ENCODE assay signal across 14 cellular contexts in genomic region chr4:80229590-80229989, GRCh38.
DNase-seq lines count a peak whose midpoint lies in the region; ATAC-seq and TF ChIP-seq lines count a peak whose summit lies in the region.
"Had no signal": no experiment of that assay in that cellular context is flagged by ENCODE, and none has a peak within 500 bp of the region (broad histone marks: within the 10 kb centered on the region; RNA-seq: fewer than 3 reads in every experiment).

No MANE protein-coding gene starts in this region.

- H3K9me3 ChIP-seq in tibial artery: no peaks in the 10 kb centered on the region
- H3K9me3 ChIP-seq: pancreas, SJSA1 had no signal

- ATAC-seq in GM19395 (IDR thresholded peaks at IDR 0.05; ENCODE audit: unreplicated experiment) (peak; percentile 82), HG02623 (IDR thresholded peaks at IDR 0.05; ENCODE audit: unreplicated experiment) (peak; percentile 74), HG03354 (IDR thresholded peaks at IDR 0.05; ENCODE audit: poor library complexity, severe bottlenecking, unreplicated experiment) (peak; percentile 85)
- ATAC-seq: pancreas; stimulated activated naive CD8-positive, alpha-beta T cell treated with anti-CD3 and anti-CD28 coated beads, Interleukin-15, amount 100 ng/mL, for 72 hours had no signal

- H3K27me3 ChIP-seq in GM06990 (replicated peaks; ENCODE audit: control insufficient read depth, insufficient read depth, low read length): no peaks in the 10 kb centered on the region
- peaks cover 0 to 21% of the 10 kb centered on the region in 2 donors for H3K27me3 ChIP-seq in tibial artery
- H3K27me3 ChIP-seq: SJSA1 had no signal

- 0 out of 2 replicates have a peak overlapping the region, but pooled peaks have one; percentile 3 for H3K4me3 ChIP-seq in GM06990 (replicated peaks; ENCODE audit: low read depth, low read length)
- H3K4me3 ChIP-seq in tibial artery: no peak overlapping the region
- H3K4me3 ChIP-seq: pancreas, SJSA1 had no signal

- H3K4me1 ChIP-seq in tibial artery: no peaks in the 10 kb centered on the region
- H3K4me1 ChIP-seq: pancreas had no signal

- intact Hi-C loops in tibial artery (cut with DNase I; ENCODE audit: low total_unique reads) (no loop called here), posterior cingulate gyrus (cut with DNase I) (no loop called here)

- no peak overlapping the region for H3K27ac ChIP-seq in tibial artery
- H3K27ac ChIP-seq: pancreas, SJSA1 had no signal

- no peak for TF ChIP-seq CTCF in GM06990 (IDR thresholded peaks at IDR 0.05; ENCODE audit: insufficient read depth, low read length, poor library complexity, severe bottlenecking)
- no peak for TF ChIP-seq CTCF in tibial artery (IDR thresholded peaks at IDR 0.05)

- peak; percentile 70 for DNase-seq in GM06990 (ENCODE audit: extremely low read depth, insufficient read length)
- no peak for DNase-seq in activated CD8-positive, alpha-beta memory T cell treated with anti-CD3 and anti-CD28 coated beads, Interleukin-2, amount 50 U/mL, for 48 hours
- no peak for DNase-seq in tibial artery
- DNase-seq in posterior cingulate gyrus: no peak
- DNase-seq in NCI-H146 (lab: John Stamatoyannopoulos, UW): no peak
- DNase-seq: activated CD4-positive, CD25-positive, alpha-beta regulatory T cell treated with anti-CD3 and anti-CD28 coated beads, Interleukin-2, amount 50 U/mL, for 72 hours; hippocampal formation; NCI-H69; pancreas; stimulated activated naive CD8-positive, alpha-beta T cell treated with anti-CD3 and anti-CD28 coated beads, Interleukin-15, amount 100 ng/mL, for 72 hours had no signal

- H3K36me3 ChIP-seq in GM06990 (ENCODE audit: control insufficient read depth, insufficient read depth, low read length) (no peaks in the 10 kb centered on the region), tibial artery (no peaks in the 10 kb centered on the region)
- H3K36me3 ChIP-seq: pancreas, SJSA1 had no signal
